ENCODE assay signal across 20 cellular contexts in genomic region chr19:3954107-3954506, GRCh38. TPM values are rescaled to one million over a fixed set of nuclear protein-coding genes. Genes with fewer than 3 reads are reported as not detected.
"Had no signal": no experiment of that assay in that cellular context is flagged by ENCODE, and none has a peak within 500 bp of the region (broad histone marks: within the 10 kb centered on the region; RNA-seq: fewer than 3 reads in every experiment).

No MANE protein-coding gene starts in this region.

- H3K4me3 ChIP-seq: breast epithelium, prostate gland, vagina had no signal

- DNase-seq: activated CD4-positive, alpha-beta memory T cell treated with anti-CD3 and anti-CD28 coated beads for 36 hours; activated CD4-positive, alpha-beta T cell treated with anti-CD3 and anti-CD28 coated beads for 1 hour; activated naive CD8-positive, alpha-beta T cell treated with anti-CD3 and anti-CD28 coated beads, Interleukin-2, amount 10 ng/mL, durations not matched to agents 7 days and 5 days; activated T-cell treated with anti-CD3 and anti-CD28 coated beads, Interleukin-2, amount 50 U/mL, for 48 hours; anterior cingulate cortex; foreskin melanocyte; kidney glomerular epithelial cell; occipital lobe; stimulated activated CD4-positive, alpha-beta T cell treated with anti-CD3 and anti-CD28 coated beads, Interleukin-15, amount 100 ng/mL, for 24 hours; stimulated activated CD4-positive, alpha-beta T cell treated with anti-CD3 and anti-CD28 coated beads, Interleukin-4, amount 100 ng/mL, for 4 hours; stimulated activated naive CD8-positive, alpha-beta T cell treated with anti-CD3 and anti-CD28 coated beads, Interleukin-15, amount 100 ng/mL, for 72 hours; T-cell; T1000 had no signal

- ATAC-seq: natural killer cell treated with Interleukin-12 subunit alpha and Interleukin-12 subunit beta and Interleukin-15 and Interleukin-18, amount 100 ng/mL, for 72 hours; stimulated activated naive CD8-positive, alpha-beta T cell treated with anti-CD3 and anti-CD28 coated beads, Interleukin-15, amount 100 ng/mL, for 72 hours; T-cell had no signal

- H3K27ac ChIP-seq: breast epithelium, prostate gland, vagina had no signal

- H3K27me3 ChIP-seq: breast epithelium, vagina had no signal

- H3K9me3 ChIP-seq: breast epithelium, prostate gland, vagina had no signal

- H3K4me1 ChIP-seq: breast epithelium, prostate gland had no signal

RNA-seq across cellular contexts. Expression of gene NMRK2, which starts 21.2 kb away (rescaled TPM):
- total RNA-seq: activated CD4-positive, alpha-beta memory T cell treated with anti-CD3 and anti-CD28 coated beads for 36 hours; activated naive CD8-positive, alpha-beta T cell treated with anti-CD3 and anti-CD28 coated beads, Interleukin-2, amount 10 ng/mL, durations not matched to agents 7 days and 5 days; chondrocyte; lung microvascular endothelial cell; mononuclear cell; natural killer cell treated with Interleukin-12 subunit alpha and Interleukin-12 subunit beta and Interleukin-15 and Interleukin-18, amount 100 ng/mL, for 72 hours; occipital lobe; T-cell; vagina had no signal
